ENCODE assay signal across 1 cellular context in the genomic region with DNA sequence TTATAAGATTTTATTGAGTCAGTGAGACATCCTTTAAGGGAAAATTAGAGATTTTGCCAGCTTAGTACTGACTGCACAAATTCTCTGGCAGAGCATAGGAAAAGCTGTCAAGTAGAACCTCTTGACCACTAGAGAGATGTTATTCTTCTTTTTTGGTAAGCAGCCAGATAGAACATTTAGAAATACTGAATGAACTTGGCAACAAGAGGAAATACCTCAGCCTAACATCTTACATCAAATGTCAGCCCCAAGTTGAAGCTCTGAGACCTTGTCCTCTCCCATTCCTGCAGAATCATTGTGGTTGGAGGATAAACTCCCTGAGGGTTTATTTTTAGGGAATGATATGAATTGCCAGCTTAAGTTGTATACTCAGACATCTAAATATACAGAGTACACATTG.
TF ChIP-seq lines count a peak whose summit lies in the region.

No MANE protein-coding gene starts in this region.

TF ChIP-seq in K562, 482 proteins besides CTCF, POLR2A, EP300 and RAD21:
- TF ChIP-seq C11orf30 (IDR thresholded peaks at IDR 0.05; ENCODE audit: low read depth) (peak; percentile 30; the same call in 1 of the 2 replicates), SPI1 (IDR thresholded peaks at IDR 0.05; ENCODE audit: borderline replicate concordance, low read depth, low read length) (no peak), MAFG (tag; conservative IDR thresholded peaks at IDR 0.05) (0 out of 2 replicates have a peak, but pooled peaks have one; percentile 22), NBN (IDR thresholded peaks at IDR 0.05; ENCODE audit: low read depth) (no peak), MAFF (IDR thresholded peaks at IDR 0.05; ENCODE audit: low read length) (peak; percentile 20; the same call in 1 of the 2 replicates), ZNF274 (IDR thresholded peaks at IDR 0.05; ENCODE audit: borderline replicate concordance, low read depth, low read length) (no peak), RHOXF2B (CRISPR knock-in tag; conservative IDR thresholded peaks at IDR 0.05) (no peak), NFE2 (IDR thresholded peaks at IDR 0.05; ENCODE audit: low read depth) (peak; percentile 68)
- TF ChIP-seq, protein P1, sequence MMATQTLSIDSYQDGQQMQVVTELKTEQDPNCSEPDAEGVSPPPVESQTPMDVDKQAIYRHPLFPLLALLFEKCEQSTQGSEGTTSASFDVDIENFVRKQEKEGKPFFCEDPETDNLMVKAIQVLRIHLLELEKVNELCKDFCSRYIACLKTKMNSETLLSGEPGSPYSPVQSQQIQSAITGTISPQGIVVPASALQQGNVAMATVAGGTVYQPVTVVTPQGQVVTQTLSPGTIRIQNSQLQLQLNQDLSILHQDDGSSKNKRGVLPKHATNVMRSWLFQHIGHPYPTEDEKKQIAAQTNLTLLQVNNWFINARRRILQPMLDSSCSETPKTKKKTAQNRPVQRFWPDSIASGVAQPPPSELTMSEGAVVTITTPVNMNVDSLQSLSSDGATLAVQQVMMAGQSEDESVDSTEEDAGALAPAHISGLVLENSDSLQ (IDR thresholded peaks at IDR 0.05): peak; percentile 30; the same call in 1 of the 2 replicates
- TF ChIP-seq, protein P2, sequence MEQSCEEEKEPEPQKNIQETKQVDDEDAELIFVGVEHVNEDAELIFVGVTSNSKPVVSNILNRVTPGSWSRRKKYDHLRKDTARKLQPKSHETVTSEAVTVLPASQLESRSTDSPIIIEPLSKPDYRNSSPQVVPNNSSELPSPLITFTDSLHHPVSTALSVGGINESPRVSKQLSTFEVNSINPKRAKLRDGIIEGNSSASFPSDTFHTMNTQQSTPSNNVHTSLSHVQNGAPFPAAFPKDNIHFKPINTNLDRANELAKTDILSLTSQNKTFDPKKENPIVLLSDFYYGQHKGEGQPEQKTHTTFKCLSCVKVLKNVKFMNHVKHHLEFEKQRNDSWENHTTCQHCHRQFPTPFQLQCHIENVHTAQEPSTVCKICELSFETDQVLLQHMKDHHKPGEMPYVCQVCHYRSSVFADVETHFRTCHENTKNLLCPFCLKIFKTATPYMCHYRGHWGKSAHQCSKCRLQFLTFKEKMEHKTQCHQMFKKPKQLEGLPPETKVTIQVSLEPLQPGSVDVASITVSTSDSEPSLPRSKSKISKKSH (CRISPR knock-in tag; IDR thresholded peaks at IDR 0.05): no peak
- TF ChIP-seq, protein P3, sequence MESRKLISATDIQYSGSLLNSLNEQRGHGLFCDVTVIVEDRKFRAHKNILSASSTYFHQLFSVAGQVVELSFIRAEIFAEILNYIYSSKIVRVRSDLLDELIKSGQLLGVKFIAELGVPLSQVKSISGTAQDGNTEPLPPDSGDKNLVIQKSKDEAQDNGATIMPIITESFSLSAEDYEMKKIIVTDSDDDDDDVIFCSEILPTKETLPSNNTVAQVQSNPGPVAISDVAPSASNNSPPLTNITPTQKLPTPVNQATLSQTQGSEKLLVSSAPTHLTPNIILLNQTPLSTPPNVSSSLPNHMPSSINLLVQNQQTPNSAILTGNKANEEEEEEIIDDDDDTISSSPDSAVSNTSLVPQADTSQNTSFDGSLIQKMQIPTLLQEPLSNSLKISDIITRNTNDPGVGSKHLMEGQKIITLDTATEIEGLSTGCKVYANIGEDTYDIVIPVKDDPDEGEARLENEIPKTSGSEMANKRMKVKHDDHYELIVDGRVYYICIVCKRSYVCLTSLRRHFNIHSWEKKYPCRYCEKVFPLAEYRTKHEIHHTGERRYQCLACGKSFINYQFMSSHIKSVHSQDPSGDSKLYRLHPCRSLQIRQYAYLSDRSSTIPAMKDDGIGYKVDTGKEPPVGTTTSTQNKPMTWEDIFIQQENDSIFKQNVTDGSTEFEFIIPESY (CRISPR knock-in tag; IDR thresholded peaks at IDR 0.05): no peak
